ENCODE assay signal across 31 cellular contexts in genomic region chr2:130766711-130767407, GRCh38. TPM values are rescaled to one million over a fixed set of nuclear protein-coding genes. Genes with fewer than 3 reads are reported as not detected.
"Had no signal": no experiment of that assay in that cellular context is flagged by ENCODE, and none has a peak within 500 bp of the region (broad histone marks: within the 10 kb centered on the region; RNA-seq: fewer than 3 reads in every experiment).

No MANE protein-coding gene starts in this region.

- DNase-seq: activated CD4-positive, alpha-beta memory T cell treated with anti-CD3 and anti-CD28 coated beads for 36 hours; activated CD4-positive, alpha-beta T cell treated with anti-CD3 and anti-CD28 coated beads for 36 hours; activated CD4-positive, alpha-beta T cell treated with anti-CD3 and anti-CD28 coated beads, Interleukin-2, amount 10 ng/mL, durations not matched to agents 7 days and 5 days; activated CD8-positive, alpha-beta memory T cell treated with anti-CD3 and anti-CD28 coated beads, Interleukin-2, amount 50 U/mL, for 4 hours; activated gamma-delta T cell treated with Interleukin-2 at 50 U/mL for 16 hours; activated naive CD4-positive, alpha-beta T cell treated with anti-CD3 and anti-CD28 coated beads for 36 hours; activated T-cell treated with anti-CD3 and anti-CD28 coated beads for 4 hours; activated T-cell treated with anti-CD3 and anti-CD28 coated beads, Interleukin-2, amount 50 U/mL, for 4 hours; body of pancreas; Karpas-422; KBM-7; NCI-H1105; NCI-H1417 treated with DMSO at 0.1 percent for 48 hours; NCI-H1930; NCI-H2081 treated with DMSO at 0.1 percent for 48 hours; NCI-H524 treated with DMSO at 0.1 percent for 48 hours; SHP77; SJCRH30 had no signal

- FAIRE-seq: astrocyte had no signal

- H3K9me3 Mint-ChIP-seq: activated CD4-positive, alpha-beta memory T cell treated with anti-CD3 and anti-CD28 coated beads for 36 hours; activated CD4-positive, alpha-beta T cell treated with anti-CD3 and anti-CD28 coated beads, Interleukin-2, amount 10 ng/mL, durations not matched to agents 7 days and 5 days; activated naive CD4-positive, alpha-beta T cell treated with anti-CD3 and anti-CD28 coated beads for 36 hours; activated naive CD4-positive, alpha-beta T cell treated with anti-CD3 and anti-CD28 coated beads, Interleukin-2, amount 50 U/mL, for 72 hours; activated T-cell treated with anti-CD3 and anti-CD28 coated beads, Interleukin-2, amount 50 U/mL, for 4 hours; activated T-helper 1 cell treated with anti-CD3 and anti-CD28 coated beads, Interleukin-12 subunit alpha, Interleukin-12 subunit beta, Interleukin-2, Interleukin-4 antibody, amounts not matched to agents 30 ng/mL and 10 ng/mL and 1 ng/mL, durations not matched to agents 14 hours and 24 hours and 36 hours; IgD-negative memory B cell; T-helper 1 cell treated with Interleukin-12 subunit alpha and Interleukin-12 subunit beta and Interleukin-4 antibody, amounts not matched to agents 30 μg/mL and 1 μg/mL, for 36 hours; T-helper 2 cell treated with Interferon-gamma antibody and Interleukin-4, amounts not matched to agents 5 μg/mL and 100 μg/mL, for 36 hours had no signal

- H3K27ac Mint-ChIP-seq: activated CD4-positive, alpha-beta memory T cell treated with anti-CD3 and anti-CD28 coated beads for 36 hours; activated CD4-positive, alpha-beta T cell treated with anti-CD3 and anti-CD28 coated beads for 36 hours; activated CD4-positive, alpha-beta T cell treated with anti-CD3 and anti-CD28 coated beads, Interleukin-2, amount 10 ng/mL, durations not matched to agents 7 days and 5 days; activated naive CD4-positive, alpha-beta T cell treated with anti-CD3 and anti-CD28 coated beads for 36 hours; activated naive CD4-positive, alpha-beta T cell treated with anti-CD3 and anti-CD28 coated beads, Interleukin-2, amount 50 U/mL, for 72 hours; activated T-helper 1 cell treated with anti-CD3 and anti-CD28 coated beads, Interleukin-12 subunit alpha, Interleukin-12 subunit beta, Interleukin-2, Interleukin-4 antibody, amounts not matched to agents 30 ng/mL and 10 ng/mL and 1 ng/mL, durations not matched to agents 14 hours and 24 hours and 36 hours; IgD-negative memory B cell; T-helper 1 cell treated with Interleukin-12 subunit alpha and Interleukin-12 subunit beta and Interleukin-4 antibody, amounts not matched to agents 30 μg/mL and 1 μg/mL, for 36 hours; T-helper 2 cell treated with Interferon-gamma antibody and Interleukin-4, amounts not matched to agents 5 μg/mL and 100 μg/mL, for 36 hours; WTC11 had no signal

- H3K9me3 ChIP-seq: adrenal gland, body of pancreas, SJCRH30 had no signal

- H3K36me3 ChIP-seq: adrenal gland, SJCRH30 had no signal

- H3K27me3 Mint-ChIP-seq: activated CD4-positive, alpha-beta T cell treated with anti-CD3 and anti-CD28 coated beads, Interleukin-2, amount 10 ng/mL, durations not matched to agents 7 days and 5 days had no signal

- H3K27ac ChIP-seq: adrenal gland, body of pancreas, SJCRH30, SK-N-MC had no signal

- H3K4me1 Mint-ChIP-seq: activated CD4-positive, alpha-beta T cell treated with anti-CD3 and anti-CD28 coated beads for 36 hours; activated CD4-positive, alpha-beta T cell treated with anti-CD3 and anti-CD28 coated beads, Interleukin-2, amount 10 ng/mL, durations not matched to agents 7 days and 5 days; IgD-negative memory B cell had no signal

- H3K4me3 ChIP-seq: adrenal gland, body of pancreas, SJCRH30, SK-N-MC had no signal

- H3K4me3 Mint-ChIP-seq: activated CD4-positive, alpha-beta memory T cell treated with anti-CD3 and anti-CD28 coated beads for 36 hours; activated CD4-positive, alpha-beta T cell treated with anti-CD3 and anti-CD28 coated beads for 36 hours; activated CD4-positive, alpha-beta T cell treated with anti-CD3 and anti-CD28 coated beads, Interleukin-2, amount 10 ng/mL, durations not matched to agents 7 days and 5 days; activated naive CD4-positive, alpha-beta T cell treated with anti-CD3 and anti-CD28 coated beads for 36 hours; activated T-cell treated with anti-CD3 and anti-CD28 coated beads, Interleukin-2, amount 50 U/mL, for 4 hours; activated T-helper 1 cell treated with anti-CD3 and anti-CD28 coated beads, Interleukin-12 subunit alpha, Interleukin-12 subunit beta, Interleukin-2, Interleukin-4 antibody, amounts not matched to agents 30 ng/mL and 10 ng/mL and 1 ng/mL, durations not matched to agents 14 hours and 24 hours and 36 hours; IgD-negative memory B cell; T-helper 1 cell treated with Interleukin-12 subunit alpha and Interleukin-12 subunit beta and Interleukin-4 antibody, amounts not matched to agents 30 μg/mL and 1 μg/mL, for 36 hours; T-helper 2 cell treated with Interferon-gamma antibody and Interleukin-4, amounts not matched to agents 5 μg/mL and 100 μg/mL, for 36 hours; WTC11 had no signal

- ATAC-seq: activated CD4-positive, alpha-beta T cell treated with anti-CD3 and anti-CD28 coated beads for 36 hours; activated CD4-positive, CD25-positive, alpha-beta regulatory T cell treated with anti-CD3 and anti-CD28 coated beads, Interleukin-2, amount 50 U/mL, for 24 hours; activated naive CD4-positive, alpha-beta T cell treated with anti-CD3 and anti-CD28 coated beads, Interleukin-2, amount 50 U/mL, for 72 hours; body of pancreas; WTC11 had no signal

- H3K4me1 ChIP-seq: adrenal gland, body of pancreas, SJCRH30 had no signal

- H3K27me3 ChIP-seq: adrenal gland, body of pancreas had no signal

- H3K36me3 Mint-ChIP-seq: activated CD4-positive, alpha-beta memory T cell treated with anti-CD3 and anti-CD28 coated beads for 36 hours; activated naive CD4-positive, alpha-beta T cell treated with anti-CD3 and anti-CD28 coated beads, Interleukin-2, amount 50 U/mL, for 72 hours; IgD-negative memory B cell; WTC11 had no signal

RNA-seq across cellular contexts. Expression of gene AMER3, which starts 11.5 kb away (rescaled TPM):
- total RNA-seq: activated CD4-positive, alpha-beta memory T cell treated with anti-CD3 and anti-CD28 coated beads for 36 hours; activated CD4-positive, alpha-beta T cell treated with anti-CD3 and anti-CD28 coated beads for 36 hours; activated CD4-positive, alpha-beta T cell treated with anti-CD3 and anti-CD28 coated beads, Interleukin-2, amount 10 ng/mL, durations not matched to agents 7 days and 5 days; activated naive CD4-positive, alpha-beta T cell treated with anti-CD3 and anti-CD28 coated beads for 36 hours; activated naive CD4-positive, alpha-beta T cell treated with anti-CD3 and anti-CD28 coated beads, Interleukin-2, amount 50 U/mL, for 72 hours; activated T-cell treated with anti-CD3 and anti-CD28 coated beads, Interleukin-2, amount 50 U/mL, for 4 hours; activated T-helper 1 cell treated with anti-CD3 and anti-CD28 coated beads, Interleukin-12 subunit alpha, Interleukin-12 subunit beta, Interleukin-2, Interleukin-4 antibody, amounts not matched to agents 30 ng/mL and 10 ng/mL and 1 ng/mL, durations not matched to agents 14 hours and 24 hours and 36 hours; astrocyte; MCF 10A; NCI-H460; RPMI7951; SJCRH30 had no signal
- polyA plus RNA-seq: IgD-negative memory B cell had no signal

RNA-seq across cellular contexts. Expression of gene GPR148, which starts 38.0 kb away (rescaled TPM):
- total RNA-seq: activated CD4-positive, alpha-beta memory T cell treated with anti-CD3 and anti-CD28 coated beads for 36 hours; activated CD4-positive, alpha-beta T cell treated with anti-CD3 and anti-CD28 coated beads for 36 hours; activated CD4-positive, alpha-beta T cell treated with anti-CD3 and anti-CD28 coated beads, Interleukin-2, amount 10 ng/mL, durations not matched to agents 7 days and 5 days; activated naive CD4-positive, alpha-beta T cell treated with anti-CD3 and anti-CD28 coated beads for 36 hours; activated naive CD4-positive, alpha-beta T cell treated with anti-CD3 and anti-CD28 coated beads, Interleukin-2, amount 50 U/mL, for 72 hours; activated T-cell treated with anti-CD3 and anti-CD28 coated beads, Interleukin-2, amount 50 U/mL, for 4 hours; activated T-helper 1 cell treated with anti-CD3 and anti-CD28 coated beads, Interleukin-12 subunit alpha, Interleukin-12 subunit beta, Interleukin-2, Interleukin-4 antibody, amounts not matched to agents 30 ng/mL and 10 ng/mL and 1 ng/mL, durations not matched to agents 14 hours and 24 hours and 36 hours; adrenal gland; astrocyte; body of pancreas; MCF 10A; NCI-H460; RPMI7951; SJCRH30; WTC11 had no signal
- polyA plus RNA-seq: adrenal gland, IgD-negative memory B cell had no signal
